1 cellular context compared by ENCODE assay signal in genomic region chr7:129532375-129532774, GRCh38.
TF ChIP-seq lines count a peak whose summit lies in the region.

No MANE protein-coding gene starts in this region.

TF ChIP-seq in H1, 55 proteins besides CTCF, POLR2A, EP300 and RAD21:
- TF ChIP-seq ZNF274 (IDR thresholded peaks at IDR 0.05; ENCODE audit: borderline replicate concordance, extremely low read depth, low read length) = no peak
- TF ChIP-seq MAFK (IDR thresholded peaks at IDR 0.05; ENCODE audit: low read depth, low read length) = no peak
- no peak for TF ChIP-seq PHF8 (conservative IDR thresholded peaks at IDR 0.05; ENCODE audit: low read depth, low read length)
- TF ChIP-seq CTBP2 (IDR thresholded peaks at IDR 0.05; ENCODE audit: borderline replicate concordance, insufficient read depth, insufficient read length, low read length) = no peak
- TF ChIP-seq SIN3A (conservative IDR thresholded peaks at IDR 0.05 in 1 of 2, IDR thresholded peaks at IDR 0.05 in 1 of 2; ENCODE audit: low read depth in 1 of 2, low read length in 2 of 2) = no peak
- TF ChIP-seq RBBP5 (IDR thresholded peaks at IDR 0.05; ENCODE audit: borderline replicate concordance, low read depth, low read length) = no peak
- no peak for TF ChIP-seq CBX8 (IDR thresholded peaks at IDR 0.05; ENCODE audit: borderline replicate concordance, low read depth, low read length)
- TF ChIP-seq CBX5 (IDR thresholded peaks at IDR 0.05; ENCODE audit: low read depth, low read length) = no peak
- TF ChIP-seq ATF2 (IDR thresholded peaks at IDR 0.05; ENCODE audit: low read length) = no peak
- no peak for TF ChIP-seq ATF3 (IDR thresholded peaks at IDR 0.05; ENCODE audit: insufficient read depth, low read depth, low read length)
- no peak for TF ChIP-seq EGR1 (IDR thresholded peaks at IDR 0.05; ENCODE audit: borderline replicate concordance, low read depth, low read length)
- TF ChIP-seq CHD7 (IDR thresholded peaks at IDR 0.05; ENCODE audit: insufficient replicate concordance, low read length) = no peak
- no peak for TF ChIP-seq KDM5A (IDR thresholded peaks at IDR 0.05; ENCODE audit: low read length)
- TF ChIP-seq MAX (IDR thresholded peaks at IDR 0.05) = no peak
- no peak for TF ChIP-seq JUND (IDR thresholded peaks at IDR 0.05; ENCODE audit: low read length)
- TF ChIP-seq SAP30 (IDR thresholded peaks at IDR 0.05; ENCODE audit: insufficient read depth, insufficient replicate concordance, low read length) = no peak
- TF ChIP-seq NANOG (IDR thresholded peaks at IDR 0.05; ENCODE audit: insufficient read depth, low read depth, low read length, poor library complexity, severe bottlenecking) = no peak
- TF ChIP-seq POU5F1 (IDR thresholded peaks at IDR 0.05; ENCODE audit: low read depth, low read length) = no peak
- TF ChIP-seq SRF (IDR thresholded peaks at IDR 0.05; ENCODE audit: low read depth, low read length) = no peak
